8 cellular contexts compared by ENCODE assay signal in genomic region chr1:185314416-185314815, GRCh38. TPM values are rescaled to one million over a fixed set of nuclear protein-coding genes. Genes with fewer than 3 reads are reported as not detected.
DNase-seq lines count a peak whose midpoint lies in the region; ATAC-seq and TF ChIP-seq lines count a peak whose summit lies in the region.

No MANE protein-coding gene starts in this region.

- H3K27ac ChIP-seq in parathyroid adenoma, result no peak overlapping the region

- no peak for ATAC-seq in activated CD4-positive, CD25-positive, alpha-beta regulatory T cell treated with anti-CD3 and anti-CD28 coated beads, Interleukin-2, amount 50 U/mL, for 24 hours

- H3K4me1 Mint-ChIP-seq in endothelial cell (ENCODE audit: unreplicated experiment), result peaks cover 43% of the 10 kb centered on the region

- H2AFZ ChIP-seq in parathyroid adenoma, result no peak overlapping the region

- DNase-seq in GM12864 (ENCODE audit: low read depth) (no peak), OCI-M1 (lab: John Stamatoyannopoulos, UW) (peak; percentile 72), endothelial cell (ENCODE audit: low spot score) (no peak), ecto neural progenitor cell (ENCODE audit: low spot score) (no peak), NCI-H2196 (lab: John Stamatoyannopoulos, UW; ENCODE audit: unreplicated experiment) (no peak), dedifferentiated amniotic fluid mesenchymal stem cell (ENCODE audit: extremely low spot score) (no peak)

- no peak for TF ChIP-seq CTCF in GM12864 (IDR thresholded peaks at IDR 0.05; ENCODE audit: low read depth, low read length, missing control alignments)
- TF ChIP-seq CTCF in endothelial cell (IDR thresholded peaks at IDR 0.05; ENCODE audit: unreplicated experiment), result no peak
- TF ChIP-seq CTCF in parathyroid adenoma (IDR thresholded peaks at IDR 0.05), result no peak

- H3K9ac ChIP-seq in parathyroid adenoma, result no peak overlapping the region

- peaks cover 20% of the 10 kb centered on the region for H3K79me2 ChIP-seq in parathyroid adenoma

- H3K36me3 ChIP-seq in parathyroid adenoma (ENCODE audit: control insufficient read depth, insufficient read depth, low read length), result no peaks in the 10 kb centered on the region

- H3K4me3 ChIP-seq in GM12864 (ENCODE audit: low read depth, low read length) (peak overlapping the region; percentile 86), parathyroid adenoma (ENCODE audit: low read depth, low read length) (peak overlapping the region; percentile 94)

- peak overlapping the region; percentile 5 for H3K4me2 ChIP-seq in parathyroid adenoma (ENCODE audit: low read length)

- peaks cover 4% of the 10 kb centered on the region for H3K4me1 ChIP-seq in parathyroid adenoma

- peaks cover 14% of the 10 kb centered on the region for H3K36me3 Mint-ChIP-seq in endothelial cell (ENCODE audit: low read depth, unreplicated experiment)

- no peaks in the 10 kb centered on the region for H3K27me3 ChIP-seq in parathyroid adenoma (ENCODE audit: control insufficient read depth, insufficient read depth, low read length)

- peak overlapping the region; percentile 82 for H3K27ac Mint-ChIP-seq in endothelial cell (ENCODE audit: unreplicated experiment)

- no peaks in the 10 kb centered on the region for H3K9me3 Mint-ChIP-seq in endothelial cell (ENCODE audit: unreplicated experiment)

- no peaks in the 10 kb centered on the region for H3K9me3 ChIP-seq in parathyroid adenoma (ENCODE audit: control insufficient read depth, low read length)

- H3K4me3 Mint-ChIP-seq in endothelial cell (ENCODE audit: unreplicated experiment), result peak overlapping the region; percentile 93

- H3K27me3 Mint-ChIP-seq in endothelial cell (ENCODE audit: unreplicated experiment), result peaks cover 18% of the 10 kb centered on the region

RNA-seq across cellular contexts. Expression of gene IVNS1ABP, which starts 2.6 kb away (rescaled TPM):
- 95.9 TPM for total RNA-seq in endothelial cell (ENCODE audit: unreplicated experiment)
